13 cellular contexts compared by ENCODE assay signal in genomic region chr10:50216894-50217293, GRCh38. TPM values are rescaled to one million over a fixed set of nuclear protein-coding genes. Genes with fewer than 3 reads are reported as not detected.
DNase-seq lines count a peak whose midpoint lies in the region; ATAC-seq and TF ChIP-seq lines count a peak whose summit lies in the region.
"Had no signal": no experiment of that assay in that cellular context is flagged by ENCODE, and none has a peak within 500 bp of the region (broad histone marks: within the 10 kb centered on the region; RNA-seq: fewer than 3 reads in every experiment).

No MANE protein-coding gene starts in this region.

- 0 out of 2 replicates have a peak overlapping the region, but pooled peaks have one; percentile 12 for H3K9ac ChIP-seq in HUES48 (ENCODE audit: low read depth, low read length)

- TF ChIP-seq CTCF in AG09309 (IDR thresholded peaks at IDR 0.05; ENCODE audit: control insufficient read depth, insufficient read depth, low read depth, low read length, missing control alignments) (no peak), fibroblast of the aortic adventitia (IDR thresholded peaks at IDR 0.05; ENCODE audit: insufficient read depth, low read length) (no peak)

- no peak overlapping the region for H3K4me3 Mint-ChIP-seq in stimulated activated effector memory CD8-positive, alpha-beta T cell treated with anti-CD3 and anti-CD28 coated beads, Interleukin-12 subunit alpha, Interleukin-12 subunit beta, amount 100 ng/mL, for 72 hours
- H3K4me3 Mint-ChIP-seq: naive B cell had no signal

- H3K4me3 ChIP-seq in AG09309 (ENCODE audit: control insufficient read depth, low read depth, low read length) (no peak overlapping the region), HUES48 (ENCODE audit: low read depth, low read length) (0 out of 2 replicates have a peak overlapping the region, but pooled peaks have one; percentile 23), fibroblast of the aortic adventitia (ENCODE audit: low read depth, low read length) (no peak overlapping the region)
- H3K4me3 ChIP-seq: vagina had no signal

- H3K36me3 ChIP-seq in HUES48 (ENCODE audit: control insufficient read depth, insufficient read depth, low read length): no peaks in the 10 kb centered on the region
- H3K36me3 ChIP-seq: vagina had no signal

- H3K4me1 ChIP-seq in HUES48 (ENCODE audit: control insufficient read depth, insufficient read depth, low read length): peaks cover 8% of the 10 kb centered on the region
- H3K4me1 ChIP-seq: vagina had no signal

- peak overlapping the region; percentile 53 for H3K27ac ChIP-seq in HUES48 (ENCODE audit: low read depth, low read length)
- H3K27ac ChIP-seq: vagina had no signal

- no peak overlapping the region for H3K27ac Mint-ChIP-seq in stimulated activated effector memory CD8-positive, alpha-beta T cell treated with anti-CD3 and anti-CD28 coated beads, Interleukin-12 subunit alpha, Interleukin-12 subunit beta, amount 100 ng/mL, for 72 hours
- H3K27ac Mint-ChIP-seq: activated naive CD4-positive, alpha-beta T cell treated with anti-CD3 and anti-CD28 coated beads, Interleukin-2, amount 50 U/mL, for 72 hours had no signal

- no peaks in the 10 kb centered on the region for H3K27me3 ChIP-seq in HUES48 (ENCODE audit: control insufficient read depth, insufficient read depth, low read length)
- H3K27me3 ChIP-seq: vagina had no signal

- intact Hi-C loops in left colon (cut with DNase I, micrococcal nuclease): no loop called here

- H3K4me1 Mint-ChIP-seq in stimulated activated effector memory CD8-positive, alpha-beta T cell treated with anti-CD3 and anti-CD28 coated beads, Interleukin-12 subunit alpha, Interleukin-12 subunit beta, amount 100 ng/mL, for 72 hours: no peaks in the 10 kb centered on the region

- H3K36me3 Mint-ChIP-seq in stimulated activated effector memory CD8-positive, alpha-beta T cell treated with anti-CD3 and anti-CD28 coated beads, Interleukin-12 subunit alpha, Interleukin-12 subunit beta, amount 100 ng/mL, for 72 hours: no peaks in the 10 kb centered on the region
- H3K36me3 Mint-ChIP-seq: activated naive CD4-positive, alpha-beta T cell treated with anti-CD3 and anti-CD28 coated beads, Interleukin-2, amount 50 U/mL, for 72 hours; naive B cell had no signal

- H3K9me3 ChIP-seq in HUES48 (ENCODE audit: control insufficient read depth, insufficient read depth, low read length): no peaks in the 10 kb centered on the region
- H3K9me3 ChIP-seq: vagina had no signal

- H3K9me3 Mint-ChIP-seq in stimulated activated effector memory CD8-positive, alpha-beta T cell treated with anti-CD3 and anti-CD28 coated beads, Interleukin-12 subunit alpha, Interleukin-12 subunit beta, amount 100 ng/mL, for 72 hours: no peaks in the 10 kb centered on the region
- H3K9me3 Mint-ChIP-seq: activated naive CD4-positive, alpha-beta T cell treated with anti-CD3 and anti-CD28 coated beads, Interleukin-2, amount 50 U/mL, for 72 hours had no signal

- DNase-seq in AG09309 (ENCODE audit: low read depth): peak; percentile 4
- peak; percentile 29 for DNase-seq in NOMO-1 treated with dmso at 0.1 percent for 144 hours (lab: John Stamatoyannopoulos, UW; ENCODE audit: unreplicated experiment)
- peak; percentile 72 for DNase-seq in fibroblast of the aortic adventitia (ENCODE audit: low read depth)
- DNase-seq in activated naive CD4-positive, alpha-beta T cell treated with Interleukin-2 at 50 U/mL for 16 hours: no peak
- DNase-seq in left colon: no peak
- no peak for DNase-seq in stimulated activated effector memory CD8-positive, alpha-beta T cell treated with anti-CD3 and anti-CD28 coated beads, Interleukin-12 subunit alpha, Interleukin-12 subunit beta, amount 100 ng/mL, for 72 hours (ENCODE audit: low spot score in 2 of 2)
- DNase-seq: naive B cell, NCI-H2227 treated with DMSO at 0.1 percent for 48 hours had no signal

- ATAC-seq in left colon (no peak), GM18502 (IDR thresholded peaks at IDR 0.05; ENCODE audit: poor library complexity, unreplicated experiment) (no peak)
- ATAC-seq in stimulated activated effector memory CD8-positive, alpha-beta T cell treated with anti-CD3 and anti-CD28 coated beads, Interleukin-12 subunit alpha, Interleukin-12 subunit beta, amount 100 ng/mL, for 72 hours: no peak
- ATAC-seq: activated naive CD4-positive, alpha-beta T cell treated with anti-CD3 and anti-CD28 coated beads, Interleukin-2, amount 50 U/mL, for 72 hours; esophagus mucosa had no signal

RNA-seq across cellular contexts. Expression of gene ASAH2, which starts 34.4 kb away (rescaled TPM):
- 0.25 and 1.5 TPM in 2 replicates for total RNA-seq in fibroblast of the aortic adventitia (ENCODE audit: low replicate concordance)
- 1 to 10 TPM; 1.3 to 2.2 TPM for total RNA-seq in left colon

Comparison
In these comparisons a context has a peak if more than half of its experiments do, and no peak if none do; other contexts are left out.
1. DNase-seq: peak in AG09309 (single experiment), NOMO-1 treated with dmso at 0.1 percent for 144 hours (single experiment) and fibroblast of the aortic adventitia (single experiment); none in activated naive CD4-positive, alpha-beta T cell treated with Interleukin-2 at 50 U/mL for 16 hours (single experiment), left colon (0 of 2) and stimulated activated effector memory CD8-positive, alpha-beta T cell treated with anti-CD3 and anti-CD28 coated beads, Interleukin-12 subunit alpha, Interleukin-12 subunit beta, amount 100 ng/mL, for 72 hours (0 of 2).